In genomic region chr20:62386383-62387218, GRCh38 we compare ENCODE assay signal across 8 cellular contexts. TPM values are rescaled to one million over a fixed set of nuclear protein-coding genes. Genes with fewer than 3 reads are reported as not detected.
DNase-seq lines count a peak whose midpoint lies in the region; ATAC-seq and TF ChIP-seq lines count a peak whose summit lies in the region.

Gene RPS21 (plus strand): TSS chr20:62387103. CDS start chr20:62387339, 236 bp downstream.

- intact Hi-C loops in ascending aorta (cut with DNase I) = loop anchor here (1.0 to 10.0 kb wide), 5 partner anchors 21 to 411 kb away; partner anchors contain the start of genes ADRM1, CABLES2, MRGBP and MTG2

- H3K27ac Mint-ChIP-seq in T-helper 2 cell treated with Interferon-gamma antibody and Interleukin-4, amounts not matched to agents 5 μg/mL and 100 μg/mL, for 36 hours = peak within 1 kb of the TSS; percentile 94

- peak within 1 kb of the TSS; percentile 91 for H3K4me3 Mint-ChIP-seq in T-helper 2 cell treated with Interferon-gamma antibody and Interleukin-4, amounts not matched to agents 5 μg/mL and 100 μg/mL, for 36 hours

- peaks cover 9 to 18% of the 10 kb centered on the region in 2 donors for H3K36me3 ChIP-seq in ascending aorta

- peak within 1 kb of the TSS; percentile 93 to 94 for H3K27ac ChIP-seq in ascending aorta

- no peaks in the 10 kb centered on the region for H3K27me3 Mint-ChIP-seq in T-helper 2 cell treated with Interferon-gamma antibody and Interleukin-4, amounts not matched to agents 5 μg/mL and 100 μg/mL, for 36 hours (ENCODE audit: low read depth)

- no peak for TF ChIP-seq CTCF in ascending aorta (IDR thresholded peaks at IDR 0.05)

- peaks cover 30% of the 10 kb centered on the region for H3K4me1 Mint-ChIP-seq in T-helper 2 cell treated with Interferon-gamma antibody and Interleukin-4, amounts not matched to agents 5 μg/mL and 100 μg/mL, for 36 hours (ENCODE audit: low read depth)

- H3K9me3 Mint-ChIP-seq in T-helper 2 cell treated with Interferon-gamma antibody and Interleukin-4, amounts not matched to agents 5 μg/mL and 100 μg/mL, for 36 hours = peaks cover 5% of the 10 kb centered on the region

- H3K4me3 ChIP-seq in ascending aorta = peak within 1 kb of the TSS; percentile 81 to 93

- no peaks in the 10 kb centered on the region for H3K9me3 ChIP-seq in ascending aorta

- peaks cover 45% of the 10 kb centered on the region for H3K36me3 Mint-ChIP-seq in T-helper 2 cell treated with Interferon-gamma antibody and Interleukin-4, amounts not matched to agents 5 μg/mL and 100 μg/mL, for 36 hours (ENCODE audit: low read depth)

- ATAC-seq in GM18499 (IDR thresholded peaks at IDR 0.05; ENCODE audit: insufficient read depth, unreplicated experiment) (peak; percentile 63), HG02938 (IDR thresholded peaks at IDR 0.05; ENCODE audit: unreplicated experiment) (peak; percentile 81), GM19328 (IDR thresholded peaks at IDR 0.05; ENCODE audit: unreplicated experiment) (no peak)

- no peaks in the 10 kb centered on the region for H3K27me3 ChIP-seq in ascending aorta

- DNase-seq in NCI-H1694 treated with DMSO at 0.1 percent for 48 hours (lab: John Stamatoyannopoulos, UW) (peak; percentile 63), ascending aorta (ENCODE audit: low spot score in 2 of 2) (peak; percentile 57 to 96), hepatic stellate cell (ENCODE audit: low spot score) (peak; percentile 96), retina (peak; percentile 94)
- DNase-seq in T-helper 2 cell treated with Interferon-gamma antibody and Interleukin-4, amounts not matched to agents 5 μg/mL and 100 μg/mL, for 36 hours (ENCODE audit: low spot score) = peak; percentile 91

- H3K4me1 ChIP-seq in ascending aorta = peaks cover 15% of the 10 kb centered on the region in 2 donors

RNA-seq across cellular contexts. Expression of gene RPS21, which starts in this region (rescaled TPM):
- total RNA-seq in ascending aorta = 1,828 TPM
